In genomic region chr5:50866415-50866814, GRCh38 we compare ENCODE assay signal across 39 cellular contexts.
"Had no signal": no experiment of that assay in that cellular context is flagged by ENCODE, and none has a peak within 500 bp of the region (broad histone marks: within the 10 kb centered on the region; RNA-seq: fewer than 3 reads in every experiment).

No MANE protein-coding gene starts in this region.

- H3K9me3 Mint-ChIP-seq: activated naive CD4-positive, alpha-beta T cell treated with anti-CD3 and anti-CD28 coated beads for 36 hours; activated naive CD4-positive, alpha-beta T cell treated with anti-CD3 and anti-CD28 coated beads, Interleukin-2, amount 10 ng/mL, durations not matched to agents 7 days and 5 days; activated naive CD4-positive, alpha-beta T cell treated with anti-CD3 and anti-CD28 coated beads, Interleukin-2, amount 50 U/mL, for 24 hours; activated naive CD4-positive, alpha-beta T cell treated with anti-CD3 and anti-CD28 coated beads, Interleukin-2, amount 50 U/mL, for 72 hours; activated naive CD8-positive, alpha-beta T cell treated with anti-CD3 and anti-CD28 coated beads for 36 hours; activated naive CD8-positive, alpha-beta T cell treated with anti-CD3 and anti-CD28 coated beads, Interleukin-2, amount 10 ng/mL, durations not matched to agents 7 days and 5 days; activated naive CD8-positive, alpha-beta T cell treated with anti-CD3 and anti-CD28 coated beads, Interleukin-2, amount 50 U/mL, for 24 hours; activated T-cell treated with anti-CD3 and anti-CD28 coated beads, Interleukin-2, amount 50 U/mL, for 24 hours; activated T-cell treated with anti-CD3 and anti-CD28 coated beads, Interleukin-2, amount 50 U/mL, for 4 hours; activated T-cell treated with anti-CD3 and anti-CD28 coated beads, Interleukin-2, amount 50 U/mL, for 72 hours; activated T-helper 1 cell treated with anti-CD3 and anti-CD28 coated beads, Interleukin-12 subunit alpha, Interleukin-12 subunit beta, Interleukin-2, Interleukin-4 antibody, amounts not matched to agents 30 ng/mL and 10 ng/mL and 1 ng/mL, durations not matched to agents 14 hours and 24 hours and 36 hours; activated T-helper 17 cell treated with anti-CD3 and anti-CD28 coated beads, Interleukin-2, amount 50 U/mL, for 72 hours; activated T-helper 2 cell treated with anti-CD3 and anti-CD28 coated beads, Interferon-gamma antibody, Interleukin-2, Interleukin-4, amounts not matched to agents 10 μg/mL and 5 μg/mL and 100 μg/mL, durations not matched to agents 14 hours and 24 hours and 36 hours; brain; central memory CD8-positive, alpha-beta T cell had no signal

- H3K27ac Mint-ChIP-seq: activated naive CD4-positive, alpha-beta T cell treated with anti-CD3 and anti-CD28 coated beads for 36 hours; activated naive CD4-positive, alpha-beta T cell treated with anti-CD3 and anti-CD28 coated beads, Interleukin-2, amount 10 ng/mL, durations not matched to agents 7 days and 5 days; activated naive CD4-positive, alpha-beta T cell treated with anti-CD3 and anti-CD28 coated beads, Interleukin-2, amount 50 U/mL, for 24 hours; activated naive CD4-positive, alpha-beta T cell treated with anti-CD3 and anti-CD28 coated beads, Interleukin-2, amount 50 U/mL, for 72 hours; activated naive CD8-positive, alpha-beta T cell; activated naive CD8-positive, alpha-beta T cell treated with anti-CD3 and anti-CD28 coated beads for 36 hours; activated naive CD8-positive, alpha-beta T cell treated with anti-CD3 and anti-CD28 coated beads, Interleukin-2, amount 10 ng/mL, durations not matched to agents 7 days and 5 days; activated naive CD8-positive, alpha-beta T cell treated with anti-CD3 and anti-CD28 coated beads, Interleukin-2, amount 50 U/mL, for 24 hours; activated T-cell treated with anti-CD3 and anti-CD28 coated beads, Interleukin-2, amount 50 U/mL, for 24 hours; activated T-cell treated with anti-CD3 and anti-CD28 coated beads, Interleukin-2, amount 50 U/mL, for 72 hours; activated T-helper 1 cell treated with anti-CD3 and anti-CD28 coated beads, Interleukin-12 subunit alpha, Interleukin-12 subunit beta, Interleukin-2, Interleukin-4 antibody, amounts not matched to agents 30 ng/mL and 10 ng/mL and 1 ng/mL, durations not matched to agents 14 hours and 24 hours and 36 hours; activated T-helper 17 cell treated with anti-CD3 and anti-CD28 coated beads, Interleukin-2, amount 50 U/mL, for 72 hours; activated T-helper 2 cell treated with anti-CD3 and anti-CD28 coated beads, Interferon-gamma antibody, Interleukin-2, Interleukin-4, amounts not matched to agents 10 μg/mL and 5 μg/mL and 100 μg/mL, durations not matched to agents 14 hours and 24 hours and 36 hours had no signal

- H3K36me3 Mint-ChIP-seq: activated naive CD4-positive, alpha-beta T cell treated with anti-CD3 and anti-CD28 coated beads, Interleukin-2, amount 10 ng/mL, durations not matched to agents 7 days and 5 days; activated naive CD4-positive, alpha-beta T cell treated with anti-CD3 and anti-CD28 coated beads, Interleukin-2, amount 50 U/mL, for 24 hours; activated naive CD4-positive, alpha-beta T cell treated with anti-CD3 and anti-CD28 coated beads, Interleukin-2, amount 50 U/mL, for 72 hours; activated naive CD8-positive, alpha-beta T cell; activated naive CD8-positive, alpha-beta T cell treated with anti-CD3 and anti-CD28 coated beads for 36 hours; activated naive CD8-positive, alpha-beta T cell treated with anti-CD3 and anti-CD28 coated beads, Interleukin-2, amount 10 ng/mL, durations not matched to agents 7 days and 5 days; brain had no signal

- DNase-seq: activated effector memory CD4-positive, alpha-beta T cell treated with anti-CD3 and anti-CD28 coated beads, Interleukin-2, amount 50 U/mL, for 16 hours; activated effector memory CD4-positive, alpha-beta T cell treated with Interleukin-2 at 50 U/mL for 16 hours; activated gamma-delta T cell; activated gamma-delta T cell treated with Interleukin-2 at 50 U/mL for 16 hours; activated naive CD4-positive, alpha-beta T cell; activated naive CD4-positive, alpha-beta T cell treated with anti-CD3 and anti-CD28 coated beads for 36 hours; activated naive CD4-positive, alpha-beta T cell treated with anti-CD3 and anti-CD28 coated beads, Interleukin-2, amount 10 ng/mL, durations not matched to agents 7 days and 5 days; activated naive CD4-positive, alpha-beta T cell treated with anti-CD3 and anti-CD28 coated beads, Interleukin-2, amount 50 U/mL, for 16 hours; activated naive CD4-positive, alpha-beta T cell treated with Interleukin-2 at 50 U/mL for 16 hours; activated naive CD8-positive, alpha-beta T cell treated with anti-CD3 and anti-CD28 coated beads for 36 hours; activated naive CD8-positive, alpha-beta T cell treated with anti-CD3 and anti-CD28 coated beads, Interleukin-2, amount 10 ng/mL, durations not matched to agents 7 days and 5 days; activated naive CD8-positive, alpha-beta T cell treated with anti-CD3 and anti-CD28 coated beads, Interleukin-2, amount 50 U/mL, for 24 hours; activated T-cell treated with anti-CD3 and anti-CD28 coated beads, Interleukin-2, amount 50 U/mL, for 1 hour; activated T-cell treated with anti-CD3 and anti-CD28 coated beads, Interleukin-2, amount 50 U/mL, for 24 hours; activated T-cell treated with anti-CD3 and anti-CD28 coated beads, Interleukin-2, amount 50 U/mL, for 4 hours; activated T-cell treated with anti-CD3 and anti-CD28 coated beads, Interleukin-2, amount 50 U/mL, for 48 hours; activated T-cell treated with anti-CD3 and anti-CD28 coated beads, Interleukin-2, amount 50 U/mL, for 72 hours; adrenal gland; amniotic stem cell; amygdala; anterior cingulate cortex; aorta; body of pancreas; brain microvascular endothelial cell; central memory CD4-positive, alpha-beta T cell; cerebellar nuclear complex had no signal

- H3K9me3 ChIP-seq: adrenal gland, ascending aorta, body of pancreas, breast epithelium had no signal

- H3K4me1 Mint-ChIP-seq: activated naive CD4-positive, alpha-beta T cell treated with anti-CD3 and anti-CD28 coated beads, Interleukin-2, amount 10 ng/mL, durations not matched to agents 7 days and 5 days; activated naive CD4-positive, alpha-beta T cell treated with anti-CD3 and anti-CD28 coated beads, Interleukin-2, amount 50 U/mL, for 24 hours; activated naive CD8-positive, alpha-beta T cell treated with anti-CD3 and anti-CD28 coated beads for 36 hours; activated naive CD8-positive, alpha-beta T cell treated with anti-CD3 and anti-CD28 coated beads, Interleukin-2, amount 10 ng/mL, durations not matched to agents 7 days and 5 days; activated naive CD8-positive, alpha-beta T cell treated with anti-CD3 and anti-CD28 coated beads, Interleukin-2, amount 50 U/mL, for 24 hours; activated T-helper 17 cell treated with anti-CD3 and anti-CD28 coated beads, Interleukin-2, amount 50 U/mL, for 72 hours; central memory CD8-positive, alpha-beta T cell had no signal

- ATAC-seq: activated naive CD4-positive, alpha-beta T cell treated with anti-CD3 and anti-CD28 coated beads, Interleukin-2, amount 50 U/mL, for 72 hours; activated naive CD8-positive, alpha-beta T cell treated with anti-CD3 and anti-CD28 coated beads, Interleukin-2, amount 50 U/mL, for 24 hours; activated T-cell treated with anti-CD3 and anti-CD28 coated beads, Interleukin-2, amount 50 U/mL, for 4 hours; activated T-cell treated with anti-CD3 and anti-CD28 coated beads, Interleukin-2, amount 50 U/mL, for 72 hours; activated T-helper 17 cell treated with anti-CD3 and anti-CD28 coated beads, Interleukin-2, amount 50 U/mL, for 72 hours; body of pancreas had no signal

- H3K4me3 ChIP-seq: adrenal gland, ascending aorta, body of pancreas, breast epithelium, cardiac muscle cell had no signal

- H3K4me1 ChIP-seq: adrenal gland, ascending aorta, body of pancreas, breast epithelium had no signal

- H3K27me3 ChIP-seq: ascending aorta, body of pancreas, brain microvascular endothelial cell, breast epithelium, cardiac muscle cell had no signal

- H3K36me3 ChIP-seq: adrenal gland, ascending aorta, brain microvascular endothelial cell, breast epithelium, cardiac muscle cell had no signal

- FAIRE-seq: astrocyte, bronchial epithelial cell had no signal

- H3K27ac ChIP-seq: adrenal gland, ascending aorta, body of pancreas, brain microvascular endothelial cell, breast epithelium, cardiac muscle cell had no signal

- H3K4me3 Mint-ChIP-seq: activated naive CD4-positive, alpha-beta T cell treated with anti-CD3 and anti-CD28 coated beads for 36 hours; activated naive CD4-positive, alpha-beta T cell treated with anti-CD3 and anti-CD28 coated beads, Interleukin-2, amount 10 ng/mL, durations not matched to agents 7 days and 5 days; activated naive CD4-positive, alpha-beta T cell treated with anti-CD3 and anti-CD28 coated beads, Interleukin-2, amount 50 U/mL, for 24 hours; activated naive CD8-positive, alpha-beta T cell; activated naive CD8-positive, alpha-beta T cell treated with anti-CD3 and anti-CD28 coated beads for 36 hours; activated naive CD8-positive, alpha-beta T cell treated with anti-CD3 and anti-CD28 coated beads, Interleukin-2, amount 10 ng/mL, durations not matched to agents 7 days and 5 days; activated naive CD8-positive, alpha-beta T cell treated with anti-CD3 and anti-CD28 coated beads, Interleukin-2, amount 50 U/mL, for 24 hours; activated T-cell treated with anti-CD3 and anti-CD28 coated beads, Interleukin-2, amount 50 U/mL, for 24 hours; activated T-cell treated with anti-CD3 and anti-CD28 coated beads, Interleukin-2, amount 50 U/mL, for 4 hours; activated T-cell treated with anti-CD3 and anti-CD28 coated beads, Interleukin-2, amount 50 U/mL, for 72 hours; activated T-helper 1 cell treated with anti-CD3 and anti-CD28 coated beads, Interleukin-12 subunit alpha, Interleukin-12 subunit beta, Interleukin-2, Interleukin-4 antibody, amounts not matched to agents 30 ng/mL and 10 ng/mL and 1 ng/mL, durations not matched to agents 14 hours and 24 hours and 36 hours; activated T-helper 17 cell treated with anti-CD3 and anti-CD28 coated beads, Interleukin-2, amount 50 U/mL, for 72 hours; central memory CD8-positive, alpha-beta T cell had no signal
